ENCODE assay signal across 1 cellular context in the genomic region with DNA sequence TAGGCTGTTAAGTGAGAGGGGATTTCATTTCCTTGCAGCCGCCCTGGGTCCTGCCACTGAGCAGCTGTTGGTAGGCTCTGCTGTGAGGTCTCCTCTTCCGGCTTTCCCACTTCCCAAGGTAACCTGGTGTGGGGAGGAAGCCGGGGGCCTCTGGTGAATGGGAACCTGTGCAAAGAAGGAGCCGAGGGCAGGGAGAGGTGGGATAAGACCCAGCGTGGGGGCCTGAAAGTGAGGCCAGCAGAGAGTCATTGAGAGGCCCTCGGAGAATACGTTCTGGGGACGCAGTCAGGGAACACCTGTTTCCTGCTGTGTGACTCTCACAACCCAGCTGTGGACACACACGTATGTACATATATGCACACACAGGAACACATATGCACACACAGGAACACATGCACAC.
TF ChIP-seq lines count a peak whose summit lies in the region.

No MANE protein-coding gene starts in this region.

TF ChIP-seq in H1, 55 proteins besides CTCF, POLR2A, EP300 and RAD21 (continued from another document):
- TF ChIP-seq, protein P1, sequence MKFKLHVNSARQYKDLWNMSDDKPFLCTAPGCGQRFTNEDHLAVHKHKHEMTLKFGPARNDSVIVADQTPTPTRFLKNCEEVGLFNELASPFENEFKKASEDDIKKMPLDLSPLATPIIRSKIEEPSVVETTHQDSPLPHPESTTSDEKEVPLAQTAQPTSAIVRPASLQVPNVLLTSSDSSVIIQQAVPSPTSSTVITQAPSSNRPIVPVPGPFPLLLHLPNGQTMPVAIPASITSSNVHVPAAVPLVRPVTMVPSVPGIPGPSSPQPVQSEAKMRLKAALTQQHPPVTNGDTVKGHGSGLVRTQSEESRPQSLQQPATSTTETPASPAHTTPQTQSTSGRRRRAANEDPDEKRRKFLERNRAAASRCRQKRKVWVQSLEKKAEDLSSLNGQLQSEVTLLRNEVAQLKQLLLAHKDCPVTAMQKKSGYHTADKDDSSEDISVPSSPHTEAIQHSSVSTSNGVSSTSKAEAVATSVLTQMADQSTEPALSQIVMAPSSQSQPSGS (IDR thresholded peaks at IDR 0.05; ENCODE audit: low read length): no peak
- no peak for TF ChIP-seq SP1 (IDR thresholded peaks at IDR 0.05; ENCODE audit: low read depth, low read length)
- TF ChIP-seq GABPA (IDR thresholded peaks at IDR 0.05; ENCODE audit: borderline replicate concordance, insufficient read depth, low read length): no peak
- TF ChIP-seq YY1 (IDR thresholded peaks at IDR 0.05; ENCODE audit: low read depth, low read length): no peak
- no peak for TF ChIP-seq BACH1 (IDR thresholded peaks at IDR 0.05; ENCODE audit: low read length)
